In genomic region chr12:6938353-6939186, GRCh38 we compare ENCODE assay signal across 6 cellular contexts. TPM values are rescaled to one million over a fixed set of nuclear protein-coding genes. Genes with fewer than 3 reads are reported as not detected.
DNase-seq lines count a peak whose midpoint lies in the region; ATAC-seq and TF ChIP-seq lines count a peak whose summit lies in the region.

No MANE protein-coding gene starts in this region.

- dilution Hi-C loops in mammary epithelial cell (cut with HindIII; ENCODE audit: low sequenced_read_pairs), result no loop called here

- H3K4me2 ChIP-seq in HCT116 (ENCODE audit: low read length) (peak overlapping the region; percentile 91), mammary epithelial cell (ENCODE audit: insufficient read depth, low read depth, low read length) (peak overlapping the region; percentile 46), neuronal stem cell (ENCODE audit: insufficient read depth, low read length, poor library complexity, severe bottlenecking) (peak overlapping the region; percentile 66)

- no peak for ATAC-seq in HCT116
- ATAC-seq in HG02885 (IDR thresholded peaks at IDR 0.05; ENCODE audit: poor library complexity, unreplicated experiment), result no peak

- peak overlapping the region; percentile 13 for H3K4ac ChIP-seq in neuronal stem cell (ENCODE audit: low read length)

- H3K14ac ChIP-seq in neuronal stem cell (ENCODE audit: low read length), result peak overlapping the region; percentile 77

- 36% methylated on average over 21 of the region's 32 CpGs for WGBS in mammary epithelial cell (ENCODE audit: low coverage, missing lambda C conversion rate)
- WGBS in neuronal stem cell (ENCODE audit: extremely low coverage in 2 of 2, insufficient read length in 2 of 2, insufficient replicate concordance in 1 of 2), 2 donors, result no CpG with 5 or more reads among the region's 32 CpGs

- DNase-seq in HCT116 (ENCODE audit: low read depth, low spot score) (no peak), mammary epithelial cell (no peak), neuronal stem cell (ENCODE audit: low spot score) (no peak), NOMO-1 treated with dmso at 0.1 percent for 144 hours (lab: John Stamatoyannopoulos, UW; ENCODE audit: unreplicated experiment) (no peak), DMS114 treated with DMSO at 0.1 percent for 48 hours (lab: John Stamatoyannopoulos, UW; ENCODE audit: unreplicated experiment) (no peak)

- H3K36me3 ChIP-seq in HCT116 (ENCODE audit: control insufficient read depth in 1 of 2, insufficient read depth in 2 of 2, low read length in 2 of 2) (peaks cover 13 to 33% of the 10 kb centered on the region in 2 experiments; a peak in 3 of 4 replicates), mammary epithelial cell (ENCODE audit: insufficient read depth, low read length) (peaks cover 12% of the 10 kb centered on the region), neuronal stem cell (replicated peaks in 1 of 2; ENCODE audit: control insufficient read depth in 2 of 2, insufficient read depth in 2 of 2, low read length in 2 of 2) (peaks cover 52 to 80% of the 10 kb centered on the region in 2 donors)

- H3K79me1 ChIP-seq in neuronal stem cell (ENCODE audit: low read depth, low read length), result peaks cover 15% of the 10 kb centered on the region

- H3K23ac ChIP-seq in neuronal stem cell (ENCODE audit: low read depth, low read length, poor library complexity), result peak overlapping the region; percentile 100

- H4K20me1 ChIP-seq in HCT116 (ENCODE audit: insufficient read depth), result no peaks in the 10 kb centered on the region
- H4K20me1 ChIP-seq in mammary epithelial cell (ENCODE audit: insufficient read depth, low read length), result no peaks in the 10 kb centered on the region

- H2BK5ac ChIP-seq in neuronal stem cell (ENCODE audit: low read length), result peak overlapping the region; percentile 99

- H3K27ac ChIP-seq in HCT116 (ENCODE audit: low read depth, low read length) (peak overlapping the region; percentile 93), mammary epithelial cell (ENCODE audit: insufficient read depth, low read depth, low read length) (peak overlapping the region; percentile 11), neuronal stem cell (replicated peaks; ENCODE audit: low read length) (peak overlapping the region; percentile 95)

- no peak overlapping the region for H2AFZ ChIP-seq in HCT116 (ENCODE audit: low read depth, low read length, poor library complexity, severe bottlenecking)
- H2AFZ ChIP-seq in mammary epithelial cell (ENCODE audit: low read depth, low read length), result peak overlapping the region; percentile 35
- no peak overlapping the region for H2AFZ ChIP-seq in neuronal stem cell (ENCODE audit: low read length)

- intact Hi-C loops in HCT116 (cut with micrococcal nuclease), result loop anchor here (2.0 kb wide), 1 partner anchor 14 kb away; no protein-coding TSS in a partner anchor
- intact Hi-C loops in mammary epithelial cell (cut with micrococcal nuclease), result loop anchor here (1.0 kb wide), 3 partner anchors 9 to 69 kb away; no protein-coding TSS in a partner anchor

- BruUV-seq in HCT116 (replicated peaks; lab: Mats Ljungman, UMichigan) (TSS peak; percentile 27), mammary epithelial cell (replicated peaks; lab: Mats Ljungman, UMichigan) (TSS peak; percentile 15)

- CTCF ChIA-PET in HCT116 (lab: Charles Lee) (interaction anchor here (1.0 to 2.3 kb wide), 7 partner anchors 7 to 86 kb away, joined by 3 to 23 read pairs (median 6); partner anchors contain the start of genes SPSB2 and USP5), mammary epithelial cell (lab: Charles Lee; ENCODE audit: low non-redundant PET) (interaction anchor here (0.9 to 1.1 kb wide), 3 partner anchors 13 to 26 kb away, joined by 3 to 35 read pairs (median 4); no protein-coding TSS in a partner anchor)

- peak overlapping the region; percentile 40 for H4K91ac ChIP-seq in neuronal stem cell (ENCODE audit: low read depth, low read length, poor library complexity)

- H3K4me3 ChIP-seq in HCT116 (replicated peaks in 1 of 2; ENCODE audit: low read depth in 1 of 2, low read length in 2 of 2), result peak overlapping the region; percentile 61 to 68
- H3K4me3 ChIP-seq in mammary epithelial cell (replicated peaks in 1 of 3; ENCODE audit: insufficient read depth in 1 of 3, low read depth in 2 of 3, low read length in 3 of 3), result peak overlapping the region; percentile 18 to 59 (median 22)
- peak overlapping the region; percentile 51 to 78 for H3K4me3 ChIP-seq in neuronal stem cell (ENCODE audit: low read length in 2 of 2)

- peaks cover 12 to 44% of the 10 kb centered on the region in 2 experiments; a peak in 3 of 4 replicates for H3K4me1 ChIP-seq in HCT116 (ENCODE audit: control insufficient read depth in 1 of 2, insufficient read depth in 2 of 2, low read length in 2 of 2)
- H3K4me1 ChIP-seq in mammary epithelial cell (ENCODE audit: insufficient read depth, low read length), result peaks cover 33% of the 10 kb centered on the region
- peaks cover 3 to 6% of the 10 kb centered on the region in 2 donors for H3K4me1 ChIP-seq in neuronal stem cell (ENCODE audit: control insufficient read depth in 2 of 2, insufficient read depth in 1 of 2, low read depth in 1 of 2, low read length in 2 of 2)

- no peak overlapping the region for H2BK120ac ChIP-seq in neuronal stem cell (ENCODE audit: low read depth, low read length)

- H3K27me3 ChIP-seq in HCT116 (ENCODE audit: insufficient read depth, low read length), result no peaks in the 10 kb centered on the region
- no peaks in the 10 kb centered on the region for H3K27me3 ChIP-seq in mammary epithelial cell (ENCODE audit: insufficient read depth, low read length)
- H3K27me3 ChIP-seq in neuronal stem cell (ENCODE audit: control insufficient read depth in 3 of 3, insufficient read depth in 3 of 3, low read depth in 1 of 3, low read length in 3 of 3), result no peaks in the 10 kb centered on the region

- H3K18ac ChIP-seq in neuronal stem cell (ENCODE audit: low read length), result peak overlapping the region; percentile 69

- H2BK15ac ChIP-seq in neuronal stem cell (ENCODE audit: low read length), result peak overlapping the region; percentile 52

- no peak for TF ChIP-seq POLR2A in HCT116 (IDR thresholded peaks at IDR 0.05; ENCODE audit: borderline replicate concordance, extremely low read depth, insufficient read depth, insufficient read length)

- POLR2A ChIA-PET in HCT116 (lab: Charles Lee), result interaction anchor here (0.8 to 1.3 kb wide), 12 partner anchors 8 to 80 kb away, joined by 3 to 15 read pairs (median 4); partner anchors contain the start of genes ATN1, LPCAT3 and SPSB2

- TF ChIP-seq CTCF in HCT116 (IDR thresholded peaks at IDR 0.05 in 2 of 3, conservative IDR thresholded peaks at IDR 0.05 in 1 of 3; ENCODE audit: borderline replicate concordance in 1 of 3, insufficient read depth in 1 of 3, low read depth in 2 of 3, low read length in 2 of 3) (no peak), mammary epithelial cell (conservative IDR thresholded peaks at IDR 0.05 in 1 of 2, IDR thresholded peaks at IDR 0.05 in 1 of 2; ENCODE audit: extremely low read depth in 1 of 2, insufficient read depth in 1 of 2, low read depth in 1 of 2, low read length in 2 of 2) (no peak)

- peak overlapping the region; percentile 93 for H3K9ac ChIP-seq in HCT116 (ENCODE audit: low read length)
- no peak overlapping the region for H3K9ac ChIP-seq in mammary epithelial cell (ENCODE audit: insufficient read depth, low read length)
- H3K9ac ChIP-seq in neuronal stem cell (ENCODE audit: low read depth, low read length, poor library complexity), result peak overlapping the region; percentile 94

- no peaks in the 10 kb centered on the region for H3K9me2 ChIP-seq in HCT116 (ENCODE audit: insufficient read depth)

- in situ Hi-C loops in mammary epithelial cell (cut with MboI; ENCODE audit: low sequenced_read_pairs in 2 of 2), result no loop called here

- H2BK12ac ChIP-seq in neuronal stem cell (ENCODE audit: low read length), result no peak overlapping the region

- H3K9me3 ChIP-seq in HCT116 (ENCODE audit: control insufficient read depth in 1 of 2, insufficient read depth in 1 of 2, low read depth in 1 of 2, low read length in 2 of 2) (no peaks in the 10 kb centered on the region), mammary epithelial cell (replicated peaks; ENCODE audit: insufficient read depth, low read length) (no peaks in the 10 kb centered on the region), neuronal stem cell (replicated peaks in 1 of 2; ENCODE audit: control insufficient read depth in 2 of 2, insufficient read depth in 1 of 2, low read depth in 1 of 2, low read length in 2 of 2) (no peaks in the 10 kb centered on the region)

- H4K8ac ChIP-seq in neuronal stem cell (ENCODE audit: low read depth, low read length), result peak overlapping the region; percentile 17

- RAD21 ChIA-PET in HCT116 (lab: Charles Lee; ENCODE audit: low non-redundant PET in 1 of 2, low total read pairs in 2 of 2, uncharacterized antibody in 2 of 2, unreplicated experiment in 2 of 2), result interaction anchor here (0.6 to 0.9 kb wide), 2 partner anchors 11 to 13 kb away, joined by 3 to 5 read pairs; no protein-coding TSS in a partner anchor

- TF ChIP-seq RAD21 in HCT116 (IDR thresholded peaks at IDR 0.05; ENCODE audit: low read depth), result no peak

- H3K79me2 ChIP-seq in HCT116 (ENCODE audit: insufficient read depth, low read length) (peaks cover 13% of the 10 kb centered on the region; the same call in 1 of the 2 replicates), mammary epithelial cell (ENCODE audit: insufficient read depth, low read length) (peaks cover 12% of the 10 kb centered on the region)

- peak overlapping the region; percentile 95 for H2AK5ac ChIP-seq in neuronal stem cell (ENCODE audit: low read depth, low read length)

RNA-seq across cellular contexts. Expression of gene RNU7-1, which starts 5.0 kb away (rescaled TPM):
- total RNA-seq in HCT116 (2021; ENCODE audit: unreplicated experiment) (not detected), mammary epithelial cell (not detected)
- polyA plus RNA-seq in HCT116 (2012), result not detected in 2 replicates
- polyA plus RNA-seq in mammary epithelial cell, result not detected
- polyA minus RNA-seq in mammary epithelial cell, result not detected
- not detected for polyA plus RNA-seq in neuronal stem cell (2013, experiment 1 of 2)
- not detected for polyA plus RNA-seq in neuronal stem cell (2013, experiment 2 of 2)

RNA-seq across cellular contexts. Expression of gene C12orf57, which starts 5.3 kb away (rescaled TPM):
- total RNA-seq in HCT116 (2021; ENCODE audit: unreplicated experiment) (202 TPM), mammary epithelial cell (10 to 100 TPM; 31.3 to 61.3 TPM)
- polyA plus RNA-seq in HCT116 (2012), result 409 and 485 TPM in 2 replicates
- 128 TPM for polyA plus RNA-seq in mammary epithelial cell
- 27.8 TPM for polyA minus RNA-seq in mammary epithelial cell
- polyA plus RNA-seq in neuronal stem cell (2013, experiment 1 of 2), result 511 TPM
- polyA plus RNA-seq in neuronal stem cell (2013, experiment 2 of 2), result 489 TPM

RNA-seq across cellular contexts. Expression of gene ATN1, which starts 10.8 kb away (rescaled TPM):
- total RNA-seq in HCT116 (2021; ENCODE audit: unreplicated experiment) (104 TPM), mammary epithelial cell (10 to 100 TPM; 12.2 to 73.5 TPM)
- 82.2 and 91.6 TPM in 2 replicates for polyA plus RNA-seq in HCT116 (2012)
- 10.4 TPM for polyA plus RNA-seq in mammary epithelial cell
- polyA minus RNA-seq in mammary epithelial cell, result 56.5 TPM
- 114 TPM for polyA plus RNA-seq in neuronal stem cell (2013, experiment 1 of 2)
- polyA plus RNA-seq in neuronal stem cell (2013, experiment 2 of 2), result 113 TPM

RNA-seq across cellular contexts. Expression of gene PTPN6, which starts 12.6 kb away (rescaled TPM):
- total RNA-seq in HCT116 (2021; ENCODE audit: unreplicated experiment) (47.7 TPM), mammary epithelial cell (10 to 100 TPM; 13.0 to 27.0 TPM)
- 63.9 and 64.2 TPM in 2 replicates for polyA plus RNA-seq in HCT116 (2012)
- polyA plus RNA-seq in mammary epithelial cell, result 16.4 TPM
- 8.0 TPM for polyA minus RNA-seq in mammary epithelial cell
- polyA plus RNA-seq in neuronal stem cell (2013, experiment 1 of 2), result 3.2 TPM
- 2.7 TPM for polyA plus RNA-seq in neuronal stem cell (2013, experiment 2 of 2)

RNA-seq across cellular contexts. Expression of gene ENO2, which starts 24.2 kb away (rescaled TPM):
- total RNA-seq in HCT116 (2021; ENCODE audit: unreplicated experiment) (117 TPM), mammary epithelial cell (1 to 10 TPM; 1.7 to 7.5 TPM)
- polyA plus RNA-seq in HCT116 (2012), result 312 and 352 TPM in 2 replicates
- polyA plus RNA-seq in mammary epithelial cell, result 8.3 TPM
- polyA minus RNA-seq in mammary epithelial cell, result 62.6 TPM
- 105 TPM for polyA plus RNA-seq in neuronal stem cell (2013, experiment 1 of 2)
- 101 TPM for polyA plus RNA-seq in neuronal stem cell (2013, experiment 2 of 2)

Comparison
In these comparisons a context has a peak if more than half of its experiments do, and no peak if none do; other contexts are left out.
1. H3K27ac ChIP-seq: peak in every context shown above with its lines; median percentile 95 in neuronal stem cell; 93 in HCT116; 11 in mammary epithelial cell.